In genomic region chr1:35769188-35769758, GRCh38 we compare ENCODE assay signal across 8 cellular contexts. TPM values are rescaled to one million over a fixed set of nuclear protein-coding genes. Genes with fewer than 3 reads are reported as not detected.
DNase-seq lines count a peak whose midpoint lies in the region; ATAC-seq and TF ChIP-seq lines count a peak whose summit lies in the region.

No MANE protein-coding gene starts in this region.

- H3K27me3 Mint-ChIP-seq in activated T-cell treated with anti-CD3 and anti-CD28 coated beads, Interleukin-2, amount 50 U/mL, for 72 hours (ENCODE audit: low read depth), result no peaks in the 10 kb centered on the region
- H3K27me3 Mint-ChIP-seq in naive thymus-derived CD8-positive, alpha-beta T cell, result no peaks in the 10 kb centered on the region
- H3K27me3 Mint-ChIP-seq in stimulated activated naive B cell treated with anti-CD40 and anti-IgM and Interleukin-4, amounts not matched to agents 10 μg/mL and 1 μg/mL and 100 μg/mL, for 72 hours, result no peaks in the 10 kb centered on the region

- peak; percentile 88 for DNase-seq in DMS79 treated with DMSO at 0.1 percent for 48 hours (lab: John Stamatoyannopoulos, UW)
- DNase-seq in Jurkat, Clone E6-1 (ENCODE audit: low read depth, low spot score), result peak; percentile 78
- DNase-seq in activated T-cell treated with anti-CD3 and anti-CD28 coated beads, Interleukin-2, amount 50 U/mL, for 72 hours, result peak; percentile 89 to 92
- peak; percentile 84 to 85 for DNase-seq in fibroblast of lung (ENCODE audit: low read depth in 2 of 2)
- DNase-seq in naive thymus-derived CD8-positive, alpha-beta T cell, result peak; percentile 66 to 88 (median 75)
- DNase-seq in stimulated activated naive B cell treated with anti-CD40 and anti-IgM and Interleukin-4, amounts not matched to agents 10 μg/mL and 1 μg/mL and 100 μg/mL, for 72 hours, result peak; percentile 84

- peaks cover 13% of the 10 kb centered on the region for H3K79me2 ChIP-seq in fibroblast of lung (ENCODE audit: control insufficient read depth, insufficient read depth, low read length)

- H3K27ac Mint-ChIP-seq in activated T-cell treated with anti-CD3 and anti-CD28 coated beads, Interleukin-2, amount 50 U/mL, for 72 hours, result peak overlapping the region; percentile 24
- H3K27ac Mint-ChIP-seq in naive thymus-derived CD8-positive, alpha-beta T cell, result peak overlapping the region in 9 of 10 donors; percentile 54 to 90 (median 72)
- H3K27ac Mint-ChIP-seq in stimulated activated naive B cell treated with anti-CD40 and anti-IgM and Interleukin-4, amounts not matched to agents 10 μg/mL and 1 μg/mL and 100 μg/mL, for 72 hours, result peak overlapping the region; percentile 88

- H3K4me2 ChIP-seq in fibroblast of lung (ENCODE audit: extremely low read depth, insufficient read depth, low read length), result peak overlapping the region; percentile 85

- H3K9me3 Mint-ChIP-seq in activated T-cell treated with anti-CD3 and anti-CD28 coated beads, Interleukin-2, amount 50 U/mL, for 72 hours, result no peaks in the 10 kb centered on the region
- H3K9me3 Mint-ChIP-seq in naive thymus-derived CD8-positive, alpha-beta T cell, result no peaks in the 10 kb centered on the region
- H3K9me3 Mint-ChIP-seq in stimulated activated naive B cell treated with anti-CD40 and anti-IgM and Interleukin-4, amounts not matched to agents 10 μg/mL and 1 μg/mL and 100 μg/mL, for 72 hours, result no peaks in the 10 kb centered on the region

- H4K20me1 ChIP-seq in fibroblast of lung (ENCODE audit: control insufficient read depth, extremely low read depth, insufficient read depth, low read length), result no peaks in the 10 kb centered on the region

- H3K4me1 Mint-ChIP-seq in activated T-cell treated with anti-CD3 and anti-CD28 coated beads, Interleukin-2, amount 50 U/mL, for 72 hours (ENCODE audit: low read depth), result peaks cover 10% of the 10 kb centered on the region
- H3K4me1 Mint-ChIP-seq in naive thymus-derived CD8-positive, alpha-beta T cell, result peaks cover 4 to 16% (median 7%) of the 10 kb centered on the region in 4 donors
- H3K4me1 Mint-ChIP-seq in stimulated activated naive B cell treated with anti-CD40 and anti-IgM and Interleukin-4, amounts not matched to agents 10 μg/mL and 1 μg/mL and 100 μg/mL, for 72 hours, result peaks cover 0 to 4% of the 10 kb centered on the region in 2 donors

- POLR2A ChIA-PET in naive thymus-derived CD8-positive, alpha-beta T cell (lab: Charles Lee), result interaction anchor here (0.6 to 1.6 kb wide), 9 partner anchors 10 to 232 kb away, joined by 3 to 6 read pairs (median 4); partner anchors contain the start of genes KIAA0319L and NCDN

- peak; percentile 64 for ATAC-seq in GM21717 (IDR thresholded peaks at IDR 0.05; ENCODE audit: unreplicated experiment)
- ATAC-seq in activated T-cell treated with anti-CD3 and anti-CD28 coated beads, Interleukin-2, amount 50 U/mL, for 72 hours (replicated peaks in 1 of 2), result peak; percentile 85 to 86
- peak; percentile 81 to 82 for ATAC-seq in naive thymus-derived CD8-positive, alpha-beta T cell
- peak; percentile 88 to 89 for ATAC-seq in stimulated activated naive B cell treated with anti-CD40 and anti-IgM and Interleukin-4, amounts not matched to agents 10 μg/mL and 1 μg/mL and 100 μg/mL, for 72 hours (replicated peaks)

- H2AFZ ChIP-seq in fibroblast of lung (ENCODE audit: low read length), result peak overlapping the region; percentile 83

- peaks cover 0 to 5% of the 10 kb centered on the region in 2 donors for H3K36me3 Mint-ChIP-seq in activated T-cell treated with anti-CD3 and anti-CD28 coated beads, Interleukin-2, amount 50 U/mL, for 72 hours (ENCODE audit: insufficient read depth in 2 of 2)
- H3K36me3 Mint-ChIP-seq in naive thymus-derived CD8-positive, alpha-beta T cell, result no peaks in the 10 kb centered on the region
- peaks cover 0 to 3% of the 10 kb centered on the region in 2 donors for H3K36me3 Mint-ChIP-seq in stimulated activated naive B cell treated with anti-CD40 and anti-IgM and Interleukin-4, amounts not matched to agents 10 μg/mL and 1 μg/mL and 100 μg/mL, for 72 hours

- peak overlapping the region; percentile 71 for H3K4me3 ChIP-seq in Jurkat, Clone E6-1 (ENCODE audit: low read length)
- H3K4me3 ChIP-seq in fibroblast of lung (replicated peaks in 1 of 4; ENCODE audit: control extremely low read depth in 1 of 4, insufficient read depth in 1 of 4, low read depth in 3 of 4, low read length in 4 of 4), result peak overlapping the region; percentile 43 to 89 (median 70)

- H3K9me3 ChIP-seq in fibroblast of lung (ENCODE audit: control insufficient read depth, insufficient read depth, low read depth, low read length), result no peaks in the 10 kb centered on the region

- H3K27ac ChIP-seq in fibroblast of lung (ENCODE audit: insufficient read depth, low read length), result peak overlapping the region; percentile 73

- H3K4me1 ChIP-seq in fibroblast of lung (ENCODE audit: control insufficient read depth, extremely low read depth, insufficient read depth, low read length), result no peaks in the 10 kb centered on the region

- no peaks in the 10 kb centered on the region for H3K36me3 ChIP-seq in fibroblast of lung (ENCODE audit: control insufficient read depth, insufficient read depth, low read length)

- no peaks in the 10 kb centered on the region for H3K27me3 ChIP-seq in fibroblast of lung (ENCODE audit: control insufficient read depth, insufficient read depth, low read length)

- peak overlapping the region; percentile 89 to 100 for H3K4me3 Mint-ChIP-seq in activated T-cell treated with anti-CD3 and anti-CD28 coated beads, Interleukin-2, amount 50 U/mL, for 72 hours
- peak overlapping the region; percentile 80 to 100 (median 93) for H3K4me3 Mint-ChIP-seq in naive thymus-derived CD8-positive, alpha-beta T cell
- peak overlapping the region; percentile 87 to 90 for H3K4me3 Mint-ChIP-seq in stimulated activated naive B cell treated with anti-CD40 and anti-IgM and Interleukin-4, amounts not matched to agents 10 μg/mL and 1 μg/mL and 100 μg/mL, for 72 hours

- H3K9ac ChIP-seq in fibroblast of lung (ENCODE audit: insufficient read depth, low read length), result peak overlapping the region; percentile 65

- peak; percentile 4 to 24 for TF ChIP-seq CTCF in fibroblast of lung (conservative IDR thresholded peaks at IDR 0.05 in 1 of 2, IDR thresholded peaks at IDR 0.05 in 1 of 2; ENCODE audit: low read depth in 1 of 2, low read length in 2 of 2)

TF ChIP-seq in PFSK-1, 5 proteins besides CTCF, POLR2A, EP300 and RAD21 (continues in another document):
- TF ChIP-seq REST (IDR thresholded peaks at IDR 0.05; ENCODE audit: insufficient read depth in 1 of 2, low read depth in 2 of 2, low read length in 2 of 2), result 0 out of 4 replicates have a peak, but pooled peaks of 1 of the 2 experiments have one; percentile 53

RNA-seq across cellular contexts. Expression of gene CLSPN, which starts 0.5 kb away (rescaled TPM):
- polyA plus RNA-seq in Jurkat, Clone E6-1 (2012; ENCODE audit: insufficient read depth, insufficient read length), result 23.4 TPM
- polyA plus RNA-seq in PFSK-1 (2012; ENCODE audit: insufficient read length, low read depth), result 2.5 TPM
- total RNA-seq in activated T-cell treated with anti-CD3 and anti-CD28 coated beads, Interleukin-2, amount 50 U/mL, for 72 hours, result 10 to 100 TPM; 42.2 to 42.8 TPM
- total RNA-seq in fibroblast of lung, result 2.3 and 4.3 TPM in 2 replicates
- 10.1 and 24.1 TPM in 2 replicates for polyA plus RNA-seq in fibroblast of lung
- 6.2 and 15.0 TPM in 2 replicates for polyA plus RNA-seq in fibroblast of lung (2012)
- polyA minus RNA-seq in fibroblast of lung (ENCODE audit: low replicate concordance), result 2.6 and 36.5 TPM in 2 replicates
- under 1 TPM; 0.16 to 0.49 TPM for total RNA-seq in naive thymus-derived CD8-positive, alpha-beta T cell
- under 1 TPM in 2 of 3 donors, not detected in 1; 0.05 TPM for polyA plus RNA-seq in naive thymus-derived CD8-positive, alpha-beta T cell

RNA-seq across cellular contexts. Expression of gene AGO4, which starts 38.5 kb away (rescaled TPM):
- 11.2 TPM for polyA plus RNA-seq in Jurkat, Clone E6-1 (2012; ENCODE audit: insufficient read depth, insufficient read length)
- polyA plus RNA-seq in PFSK-1 (2012; ENCODE audit: insufficient read length, low read depth), result 2.6 TPM
- total RNA-seq in activated T-cell treated with anti-CD3 and anti-CD28 coated beads, Interleukin-2, amount 50 U/mL, for 72 hours, result 10 to 100 TPM; 10.9 to 13.6 TPM
- total RNA-seq in fibroblast of lung, result 20.8 and 25.6 TPM in 2 replicates
- polyA plus RNA-seq in fibroblast of lung, result 6.3 and 10.2 TPM in 2 replicates
- polyA plus RNA-seq in fibroblast of lung (2012), result 5.8 and 7.5 TPM in 2 replicates
- polyA minus RNA-seq in fibroblast of lung (ENCODE audit: low replicate concordance), result 21.1 and 27.5 TPM in 2 replicates
- total RNA-seq in naive thymus-derived CD8-positive, alpha-beta T cell, result 10 to 100 TPM; 12.1 to 12.8 TPM
- polyA plus RNA-seq in naive thymus-derived CD8-positive, alpha-beta T cell, result 1 to 10 TPM; 2.2 to 5.9 (median 2.7) TPM

RNA-seq across cellular contexts. Expression of gene C1orf216, which starts 50.6 kb away (rescaled TPM):
- 9.7 TPM for polyA plus RNA-seq in Jurkat, Clone E6-1 (2012; ENCODE audit: insufficient read depth, insufficient read length)
- polyA plus RNA-seq in PFSK-1 (2012; ENCODE audit: insufficient read length, low read depth), result 10.4 TPM
- total RNA-seq in activated T-cell treated with anti-CD3 and anti-CD28 coated beads, Interleukin-2, amount 50 U/mL, for 72 hours, result 10 to 100 TPM in 1 of 2 donors, 1 to 10 TPM in 1; 9.4 to 11.6 TPM
- 16.7 and 19.8 TPM in 2 replicates for total RNA-seq in fibroblast of lung
- polyA plus RNA-seq in fibroblast of lung, result 18.3 and 24.9 TPM in 2 replicates
- 16.9 and 17.3 TPM in 2 replicates for polyA plus RNA-seq in fibroblast of lung (2012)
- 17.7 and 24.9 TPM in 2 replicates for polyA minus RNA-seq in fibroblast of lung (ENCODE audit: low replicate concordance)
- 1 to 10 TPM; 4.6 to 4.7 TPM for total RNA-seq in naive thymus-derived CD8-positive, alpha-beta T cell
- polyA plus RNA-seq in naive thymus-derived CD8-positive, alpha-beta T cell, result 1 to 10 TPM; 3.8 to 8.1 (median 6.0) TPM

Comparison
In these comparisons a context has a peak if more than half of its experiments do, and no peak if none do; other contexts are left out.
1. Peak in every context shown above with its lines: DNase-seq, ATAC-seq, H3K4me3 ChIP-seq and H3K27ac ChIP-seq.
2. H3K27ac Mint-ChIP-seq: peak in every context shown above with its lines; median percentile 88 in stimulated activated naive B cell treated with anti-CD40 and anti-IgM and Interleukin-4, amounts not matched to agents 10 μg/mL and 1 μg/mL and 100 μg/mL, for 72 hours; 72 in naive thymus-derived CD8-positive, alpha-beta T cell; 24 in activated T-cell treated with anti-CD3 and anti-CD28 coated beads, Interleukin-2, amount 50 U/mL, for 72 hours.